21 cellular contexts compared by ENCODE assay signal in the genomic region with DNA sequence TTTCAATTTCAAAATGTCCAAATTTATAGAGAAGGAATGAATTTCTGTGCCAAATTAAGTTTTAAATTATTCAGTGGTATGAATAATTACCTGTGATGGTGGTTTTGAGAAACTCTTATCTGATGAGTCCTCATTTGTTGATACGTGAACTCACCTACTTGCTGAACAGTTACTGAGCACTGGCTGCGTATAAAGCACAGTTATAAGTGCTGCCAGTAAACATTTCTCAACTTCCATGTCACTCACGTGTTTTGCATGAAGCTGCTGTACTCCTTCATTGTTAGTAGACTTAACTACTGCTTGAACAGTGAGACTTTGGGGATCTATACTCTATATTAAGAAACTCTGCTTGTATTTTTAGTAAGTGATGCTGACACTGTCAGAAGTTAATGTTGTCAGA.
"Had no signal": no experiment of that assay in that cellular context is flagged by ENCODE, and none has a peak within 500 bp of the region (broad histone marks: within the 10 kb centered on the region; RNA-seq: fewer than 3 reads in every experiment).

No MANE protein-coding gene starts in this region.

- H3K9me3 Mint-ChIP-seq: stimulated activated naive B cell treated with anti-CD40 and anti-IgM and Interleukin-4, amounts not matched to agents 10 μg/mL and 1 μg/mL and 100 μg/mL, for 72 hours had no signal

- H3K4me3 ChIP-seq: gastrocnemius medialis, heart right ventricle, lung, mucosa of descending colon, right atrium auricular region, sigmoid colon, skin epidermis, testis, tibial nerve had no signal

- H3K4me1 Mint-ChIP-seq: naive thymus-derived CD8-positive, alpha-beta T cell; stimulated activated naive B cell treated with anti-CD40 and anti-IgM and Interleukin-4, amounts not matched to agents 10 μg/mL and 1 μg/mL and 100 μg/mL, for 72 hours; stimulated activated naive CD8-positive, alpha-beta T cell treated with anti-CD3 and anti-CD28 coated beads, Interleukin-15, amount 100 ng/mL, for 72 hours had no signal

- H3K27ac ChIP-seq: gastrocnemius medialis, heart right ventricle, neutrophil, right atrium auricular region, sigmoid colon, skin epidermis, testis, tibial nerve had no signal

- H3K4me3 Mint-ChIP-seq: naive thymus-derived CD8-positive, alpha-beta T cell; stimulated activated naive B cell treated with anti-CD40 and anti-IgM and Interleukin-4, amounts not matched to agents 10 μg/mL and 1 μg/mL and 100 μg/mL, for 72 hours; stimulated activated naive CD8-positive, alpha-beta T cell treated with anti-CD3 and anti-CD28 coated beads, Interleukin-15, amount 100 ng/mL, for 72 hours had no signal

- ATAC-seq: gastrocnemius medialis; heart right ventricle; left lobe of liver; mucosa of descending colon; naive thymus-derived CD8-positive, alpha-beta T cell; stimulated activated naive B cell treated with anti-CD40 and anti-IgM and Interleukin-4, amounts not matched to agents 10 μg/mL and 1 μg/mL and 100 μg/mL, for 72 hours; stimulated activated naive CD8-positive, alpha-beta T cell treated with anti-CD3 and anti-CD28 coated beads, Interleukin-15, amount 100 ng/mL, for 72 hours had no signal

- H3K36me3 ChIP-seq: gastrocnemius medialis, heart right ventricle, neutrophil, right atrium auricular region, sigmoid colon, tibial nerve had no signal

- H3K36me3 Mint-ChIP-seq: naive thymus-derived CD8-positive, alpha-beta T cell; stimulated activated naive B cell treated with anti-CD40 and anti-IgM and Interleukin-4, amounts not matched to agents 10 μg/mL and 1 μg/mL and 100 μg/mL, for 72 hours had no signal

- DNase-seq: cerebellar nuclear complex; dermis blood vessel endothelial cell; gastrocnemius medialis; heart right ventricle; hypothalamus; mucosa of descending colon; naive thymus-derived CD8-positive, alpha-beta T cell; sigmoid colon; stimulated activated CD4-positive, alpha-beta T cell treated with anti-CD3 and anti-CD28 coated beads, Interleukin-2, amount 100 ng/mL, for 24 hours; stimulated activated CD4-positive, alpha-beta T cell treated with anti-CD3 and anti-CD28 coated beads, Interleukin-4, amount 100 ng/mL, for 4 hours; stimulated activated naive B cell treated with anti-CD40 and anti-IgM and Interleukin-4, amounts not matched to agents 10 μg/mL and 1 μg/mL and 100 μg/mL, for 72 hours; stimulated activated naive CD8-positive, alpha-beta T cell treated with anti-CD3 and anti-CD28 coated beads, Interleukin-15, amount 100 ng/mL, for 72 hours; testis had no signal

- H3K9me3 ChIP-seq: gastrocnemius medialis, heart right ventricle, mucosa of descending colon, neutrophil, right atrium auricular region, sigmoid colon, testis, tibial nerve had no signal

- FAIRE-seq: colon, islet of Langerhans had no signal

- H3K27ac Mint-ChIP-seq: naive thymus-derived CD8-positive, alpha-beta T cell; stimulated activated naive B cell treated with anti-CD40 and anti-IgM and Interleukin-4, amounts not matched to agents 10 μg/mL and 1 μg/mL and 100 μg/mL, for 72 hours; stimulated activated naive CD8-positive, alpha-beta T cell treated with anti-CD3 and anti-CD28 coated beads, Interleukin-15, amount 100 ng/mL, for 72 hours had no signal

- H3K27me3 ChIP-seq: gastrocnemius medialis, heart right ventricle, neutrophil, right atrium auricular region, sigmoid colon, testis, tibial nerve had no signal
